ENCODE assay signal across 15 cellular contexts in the genomic region with DNA sequence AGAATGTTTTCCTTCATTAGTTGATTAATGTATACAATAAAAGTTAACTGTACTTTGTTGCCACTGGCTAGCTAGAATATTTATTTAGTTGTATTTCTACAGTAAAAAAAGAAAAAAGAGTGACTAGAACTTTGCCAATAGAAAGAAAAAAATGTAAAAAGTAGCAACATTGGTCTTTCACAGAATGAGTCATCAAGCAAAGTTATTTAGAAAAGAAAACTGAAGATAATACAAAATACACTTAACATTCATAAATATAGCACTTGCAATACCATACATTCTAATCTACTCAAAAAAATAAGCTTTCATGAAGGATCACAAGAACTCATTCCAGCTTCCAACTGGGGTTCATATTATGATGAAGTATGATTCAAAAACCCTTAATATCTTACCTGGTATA.
DNase-seq lines count a peak whose midpoint lies in the region; ATAC-seq, FAIRE-seq and TF ChIP-seq lines count a peak whose summit lies in the region.
"Had no signal": no experiment of that assay in that cellular context is flagged by ENCODE, and none has a peak within 500 bp of the region (broad histone marks: within the 10 kb centered on the region; RNA-seq: fewer than 3 reads in every experiment).

No MANE protein-coding gene starts in this region.

- no peaks in the 10 kb centered on the region for H3K9me3 Mint-ChIP-seq in HFFc6
- H3K9me3 Mint-ChIP-seq: CD4-positive, alpha-beta T cell had no signal

- DNase-seq in AG08395 (ENCODE audit: low spot score) (peak; percentile 6), HFFc6 (no peak), choroid plexus epithelial cell (ENCODE audit: low read depth) (peak; percentile 44), NCI-H1417 treated with DMSO at 0.1 percent for 48 hours (lab: John Stamatoyannopoulos, UW) (no peak), D721Med (ENCODE audit: insufficient read length, low spot score) (no peak), globus pallidus (ENCODE audit: low spot score) (no peak)
- DNase-seq: CD4-positive, alpha-beta T cell; DND-41; NCI-H2227 treated with DMSO at 0.1 percent for 48 hours; NCI-H526; RPMI8226 had no signal

- no peaks in the 10 kb centered on the region for H3K27me3 Mint-ChIP-seq in HFFc6 (ENCODE audit: insufficient read depth)
- H3K27me3 Mint-ChIP-seq: B cell; CD4-positive, alpha-beta T cell had no signal

- 0 out of 2 replicates have a peak overlapping the region, but pooled peaks have one; percentile 2 for H3K4me3 Mint-ChIP-seq in HFFc6
- H3K4me3 Mint-ChIP-seq: B cell; CD4-positive, alpha-beta T cell had no signal

- peaks cover 48% of the 10 kb centered on the region for H3K36me3 Mint-ChIP-seq in HFFc6 (ENCODE audit: low read depth)

- no peak for TF ChIP-seq CTCF in HFFc6 (IDR thresholded peaks at IDR 0.05)
- TF ChIP-seq CTCF in choroid plexus epithelial cell (conservative IDR thresholded peaks at IDR 0.05; ENCODE audit: low read depth, low read length) = no peak
- no peak for TF ChIP-seq CTCF in D721Med (IDR thresholded peaks at IDR 0.05; ENCODE audit: insufficient read depth, missing control alignments)

- H3K27ac Mint-ChIP-seq in HFFc6 = peak overlapping the region; percentile 43
- H3K27ac Mint-ChIP-seq: B cell; CD4-positive, alpha-beta T cell had no signal

- H3K4me1 Mint-ChIP-seq in HFFc6 (ENCODE audit: low read depth) = peaks cover 74% of the 10 kb centered on the region
- H3K4me1 Mint-ChIP-seq: B cell had no signal

- ATAC-seq in GM21723 (IDR thresholded peaks at IDR 0.05; ENCODE audit: unreplicated experiment) = no peak

- FAIRE-seq in islet of Langerhans (lab: Jason Lieb, UNC) = peak; percentile 17
- FAIRE-seq in D721Med (lab: Jason Lieb, UNC) = no peak
- FAIRE-seq: GM18507 had no signal

- no peak overlapping the region for H3K4me3 ChIP-seq in choroid plexus epithelial cell (ENCODE audit: low read depth, low read length)

Comparison
In these comparisons a context has a peak if more than half of its experiments do, and no peak if none do; other contexts are left out.
1. DNase-seq: peak in AG08395 (single experiment) and choroid plexus epithelial cell (single experiment); none in HFFc6 (single experiment), NCI-H1417 treated with DMSO at 0.1 percent for 48 hours (single experiment), D721Med (single experiment) and globus pallidus (single experiment).